In genomic region chr1:228004331-228004871, GRCh38 we compare ENCODE assay signal across 9 cellular contexts. TPM values are rescaled to one million over a fixed set of nuclear protein-coding genes. Genes with fewer than 3 reads are reported as not detected.
DNase-seq lines count a peak whose midpoint lies in the region; ATAC-seq and TF ChIP-seq lines count a peak whose summit lies in the region.
"Had no signal": no experiment of that assay in that cellular context is flagged by ENCODE, and none has a peak within 500 bp of the region (broad histone marks: within the 10 kb centered on the region; RNA-seq: fewer than 3 reads in every experiment).

No MANE protein-coding gene starts in this region.

- H3K9me3 Mint-ChIP-seq in endodermal cell = no peaks in the 10 kb centered on the region

- H3K36me3 Mint-ChIP-seq in endodermal cell (ENCODE audit: low read depth) = no peaks in the 10 kb centered on the region

- H3K27ac ChIP-seq in 22Rv1 = no peak overlapping the region
- no peak overlapping the region for H3K27ac ChIP-seq in endodermal cell (ENCODE audit: low read depth, low read length)
- H3K27ac ChIP-seq in osteoblast (ENCODE audit: low read depth, low read length) = no peak overlapping the region
- H3K27ac ChIP-seq: ascending aorta had no signal

- no peak overlapping the region for H2AFZ ChIP-seq in osteoblast (ENCODE audit: low read length)

- CTCF ChIA-PET in GM10248 (lab: Yijun Ruan, JAX) = interaction anchor here (0.7 to 2.2 kb wide), 7 partner anchors 9 to 512 kb away, joined by 3 to 8 read pairs (median 4); partner anchors contain the start of gene IBA57

- peaks cover 90% of the 10 kb centered on the region for H3K27me3 Mint-ChIP-seq in endodermal cell (ENCODE audit: insufficient read depth)

- H3K36me3 ChIP-seq in endodermal cell (ENCODE audit: control insufficient read depth, insufficient read depth, low read length) (no peaks in the 10 kb centered on the region), osteoblast (ENCODE audit: insufficient read depth, low read length) (no peaks in the 10 kb centered on the region)
- H3K36me3 ChIP-seq: ascending aorta had no signal

- POLR2A ChIA-PET in GM10248 (lab: Yijun Ruan, JAX) = no interaction called here

- no peak overlapping the region for H3K9ac ChIP-seq in endodermal cell (ENCODE audit: extremely low read depth, low read length, poor library complexity, severe bottlenecking)

- no peak overlapping the region for H3K4me3 ChIP-seq in endodermal cell (ENCODE audit: low read length)
- H3K4me3 ChIP-seq in osteoblast (ENCODE audit: insufficient read depth, low read length) = no peak overlapping the region
- H3K4me3 ChIP-seq: ascending aorta had no signal

- H3K4me2 ChIP-seq in osteoblast (ENCODE audit: insufficient read depth, low read length) = no peak overlapping the region

- TF ChIP-seq CTCF in 22Rv1 (IDR thresholded peaks at IDR 0.05) = peak; percentile 73
- peak; percentile 61 for TF ChIP-seq CTCF in GM10248 (IDR thresholded peaks at IDR 0.05; ENCODE audit: control extremely low read depth, extremely low read depth, low read depth, missing control alignments)
- TF ChIP-seq CTCF in endodermal cell (conservative IDR thresholded peaks at IDR 0.05) = peak; percentile 92
- peak; percentile 46 for TF ChIP-seq CTCF in osteoblast (IDR thresholded peaks at IDR 0.05; ENCODE audit: extremely low read depth, low read depth, low read length)

- H3K27me3 ChIP-seq in endodermal cell (ENCODE audit: control insufficient read depth, insufficient read depth, low read length, poor library complexity, severe bottlenecking) = peaks cover 90% of the 10 kb centered on the region
- H3K27me3 ChIP-seq in osteoblast (ENCODE audit: insufficient read depth, low read length) = peaks cover 67% of the 10 kb centered on the region

- H3K27ac Mint-ChIP-seq in endodermal cell = no peak overlapping the region

- 36 to 42% methylated on average over 6 to 13 of the region's 13 CpGs for WGBS in endodermal cell (ENCODE audit: insufficient coverage in 1 of 2, insufficient read length in 1 of 2), 2 experiments

- H3K4me1 ChIP-seq in endodermal cell (ENCODE audit: control insufficient read depth, insufficient read depth, low read length) = no peaks in the 10 kb centered on the region
- no peaks in the 10 kb centered on the region for H3K4me1 ChIP-seq in osteoblast (ENCODE audit: insufficient read depth, low read length)
- H3K4me1 ChIP-seq: ascending aorta had no signal

- ATAC-seq in GM18909 (IDR thresholded peaks at IDR 0.05; ENCODE audit: poor library complexity, unreplicated experiment) (no peak), HG02973 (IDR thresholded peaks at IDR 0.05; ENCODE audit: unreplicated experiment) (no peak)

- H3K9me3 ChIP-seq in endodermal cell (ENCODE audit: control insufficient read depth, low read length) (no peaks in the 10 kb centered on the region), osteoblast (ENCODE audit: low read depth, low read length) (no peaks in the 10 kb centered on the region)
- H3K9me3 ChIP-seq: ascending aorta had no signal

- H3K4me3 Mint-ChIP-seq in endodermal cell = peak overlapping the region; percentile 39

- H3K79me2 ChIP-seq in osteoblast (ENCODE audit: insufficient read depth, low read length) = no peaks in the 10 kb centered on the region

- DNase-seq in GM10248 (ENCODE audit: extremely low spot score) (peak; percentile 76), NAMALWA (ENCODE audit: low spot score) (peak; percentile 61), endodermal cell (peak; percentile 87), osteoblast (ENCODE audit: insufficient read length, low spot score, missing footprints) (peak; percentile 91), NOMO-1 treated with DMSO at 0.1 percent for 48 hours (lab: John Stamatoyannopoulos, UW; ENCODE audit: unreplicated experiment) (no peak)

- H3K4me1 Mint-ChIP-seq in endodermal cell = peaks cover 12% of the 10 kb centered on the region

- H4K20me1 ChIP-seq in osteoblast (ENCODE audit: insufficient read depth, low read length) = no peaks in the 10 kb centered on the region

RNA-seq across cellular contexts. Expression of gene WNT3A, which starts 2.4 kb away (rescaled TPM):
- total RNA-seq in endodermal cell (under 1 TPM; 0.11 to 0.46 TPM), osteoblast (not detected in 2 replicates)
- polyA plus RNA-seq in endodermal cell (2013, experiment 1 of 2) = 40.2 TPM
- polyA plus RNA-seq in endodermal cell (2013, experiment 2 of 2) = 36.6 TPM
- total RNA-seq: ascending aorta had no signal

RNA-seq across cellular contexts. Expression of gene WNT9A, which starts 56.7 kb away (rescaled TPM):
- total RNA-seq in endodermal cell (1 to 10 TPM; 1.2 to 1.7 TPM), osteoblast (0.36 and 0.88 TPM in 2 replicates)
- 4.7 TPM for polyA plus RNA-seq in endodermal cell (2013, experiment 1 of 2)
- 5.5 TPM for polyA plus RNA-seq in endodermal cell (2013, experiment 2 of 2)
